Comparison of ENCODE assay signal across 16 cellular contexts in genomic region chr3:56339671-56340070, GRCh38.
A peak's percentile ranks its signal among the peaks of the same experiment; 100 is the strongest.
DNase-seq lines count a peak whose midpoint lies in the region; ATAC-seq and TF ChIP-seq lines count a peak whose summit lies in the region.
"Had no signal": no experiment of that assay in that cellular context is flagged by ENCODE, and none has a peak within 500 bp of the region (broad histone marks: within the 10 kb centered on the region; RNA-seq: fewer than 3 reads in every experiment).

No MANE protein-coding gene starts in this region.

- no peak overlapping the region for H4K5ac ChIP-seq in mesendoderm (ENCODE audit: low read length)

- no peak overlapping the region for H2AK5ac ChIP-seq in mesendoderm (ENCODE audit: low read length)

- no peak overlapping the region for H3K18ac ChIP-seq in mesendoderm (ENCODE audit: low read length)

- H4K8ac ChIP-seq in mesendoderm (ENCODE audit: low read depth, low read length): no peak overlapping the region

- ATAC-seq in HG02884 (IDR thresholded peaks at IDR 0.05; ENCODE audit: unreplicated experiment): no peak
- ATAC-seq: Panc1 had no signal

- intact Hi-C loops in dorsolateral prefrontal cortex (cut with DNase I): no loop called here

- no peak overlapping the region for H2BK120ac ChIP-seq in mesendoderm (ENCODE audit: low read depth, low read length)

- H3K9me3 ChIP-seq in BE2C (no peaks in the 10 kb centered on the region), HAP-1 (no peaks in the 10 kb centered on the region)
- H3K9me3 ChIP-seq: BLaER1 treated with 17β-estradiol and CSF1 and Interleukin-3, amounts not matched to agents 10 nM and 100 nM; Caco-2 had no signal

- H2BK15ac ChIP-seq in mesendoderm (replicated peaks; ENCODE audit: low read depth): no peak overlapping the region

- no peaks in the 10 kb centered on the region for H3K79me1 ChIP-seq in mesendoderm (ENCODE audit: low read length)

- H3K27me3 ChIP-seq in BE2C (no peaks in the 10 kb centered on the region; the same call in 1 of the 2 replicates), HAP-1 (ENCODE audit: low read depth) (no peaks in the 10 kb centered on the region), mesendoderm (ENCODE audit: insufficient read depth, low read length, poor library complexity) (no peaks in the 10 kb centered on the region), dorsolateral prefrontal cortex (no peaks in the 10 kb centered on the region)
- H3K27me3 ChIP-seq: BLaER1 treated with 17β-estradiol and CSF1 and Interleukin-3, amounts not matched to agents 10 nM and 100 nM had no signal

- H3K56ac ChIP-seq in mesendoderm (ENCODE audit: low read length): no peak overlapping the region

- no peak overlapping the region for H3K9ac ChIP-seq in mesendoderm (ENCODE audit: low read length)

- no peak overlapping the region for H3K23ac ChIP-seq in mesendoderm (ENCODE audit: low read length)

- DNase-seq in BE2C (peak; percentile 30), HAP-1 (ENCODE audit: low spot score in 2 of 2) (peak; percentile 38 to 73), NCI-H69 (lab: John Stamatoyannopoulos, UW) (peak; percentile 11), mesendoderm (peak; percentile 48), dorsolateral prefrontal cortex (no peak), NCI-H2196 (lab: John Stamatoyannopoulos, UW; ENCODE audit: unreplicated experiment) (no peak)
- DNase-seq: Caco-2; CD4-positive, alpha-beta memory T cell; DMS 273 treated with DMSO at 0.1 percent for 48 hours; HCEC 1CT; KG1; NCI-H1694 treated with DMSO at 0.1 percent for 48 hours; NCI-H2081 treated with DMSO at 0.1 percent for 48 hours had no signal

- H3K27ac ChIP-seq in mesendoderm (ENCODE audit: low read depth, low read length) (no peak overlapping the region), dorsolateral prefrontal cortex (no peak overlapping the region)
- H3K27ac ChIP-seq: BLaER1 treated with 17β-estradiol and CSF1 and Interleukin-3, amounts not matched to agents 10 nM and 100 nM had no signal

- H3K4me1 ChIP-seq in BE2C (no peaks in the 10 kb centered on the region), HAP-1 (peaks cover 7% of the 10 kb centered on the region; the same call in 1 of the 2 replicates), mesendoderm (ENCODE audit: control insufficient read depth, low read depth, low read length) (no peaks in the 10 kb centered on the region)
- H3K4me1 ChIP-seq: Caco-2 had no signal

- no peak overlapping the region for H3K4me2 ChIP-seq in mesendoderm (ENCODE audit: low read length)

- no peak overlapping the region for H3K4ac ChIP-seq in mesendoderm (ENCODE audit: low read depth, low read length)

- no peaks in the 10 kb centered on the region for H3K36me3 ChIP-seq in BE2C
- no peaks in the 10 kb centered on the region for H3K36me3 ChIP-seq in HAP-1 (replicated peaks)
- H3K36me3 ChIP-seq in mesendoderm (ENCODE audit: control insufficient read depth, insufficient read depth, low read length): no peaks in the 10 kb centered on the region
- H3K36me3 ChIP-seq: BLaER1 treated with 17β-estradiol and CSF1 and Interleukin-3, amounts not matched to agents 10 nM and 100 nM had no signal

- no peaks in the 10 kb centered on the region for H3K79me2 ChIP-seq in mesendoderm (ENCODE audit: control insufficient read depth, insufficient read depth, low read length)

- TF ChIP-seq CTCF in BE2C (IDR thresholded peaks at IDR 0.05; ENCODE audit: low read depth, low read length): no peak
- no peak for TF ChIP-seq CTCF in dorsolateral prefrontal cortex (IDR thresholded peaks at IDR 0.05 in 54 of 56, conservative IDR thresholded peaks at IDR 0.05 in 2 of 56; ENCODE audit: low read depth in 1 of 56, partially characterized antibody in 56 of 56)

- H3K4me3 ChIP-seq in BE2C (ENCODE audit: low read depth, low read length) (no peak overlapping the region), HAP-1 (no peak overlapping the region), mesendoderm (ENCODE audit: low read length) (no peak overlapping the region), dorsolateral prefrontal cortex (no peak overlapping the region)
- H3K4me3 ChIP-seq: BLaER1 treated with 17β-estradiol and CSF1 and Interleukin-3, amounts not matched to agents 10 nM and 100 nM had no signal

- H2BK5ac ChIP-seq in mesendoderm (ENCODE audit: low read length): no peak overlapping the region

- in situ Hi-C loops in HAP-1 (cut with MboI; ENCODE audit: low sequenced_read_pairs): loop anchor here (5.0 kb wide), 1 partner anchor 108 kb away; no protein-coding TSS in a partner anchor

- no CpG with 5 or more reads among the region's 4 CpGs for WGBS in mesendoderm (ENCODE audit: extremely low coverage, insufficient coverage, low lambda C conversion rate)

Comparison
In these comparisons a context has a peak if more than half of its experiments do, and no peak if none do; other contexts are left out.
1. DNase-seq: peak in BE2C (single experiment), HAP-1 (2 of 2), NCI-H69 (single experiment) and mesendoderm (single experiment); none in dorsolateral prefrontal cortex (0 of 10) and NCI-H2196 (single experiment).